In genomic region chr6:134177236-134177635, GRCh38 we compare ENCODE assay signal across 10 cellular contexts.
DNase-seq lines count a peak whose midpoint lies in the region; ATAC-seq and TF ChIP-seq lines count a peak whose summit lies in the region.
"Had no signal": no experiment of that assay in that cellular context is flagged by ENCODE, and none has a peak within 500 bp of the region (broad histone marks: within the 10 kb centered on the region; RNA-seq: fewer than 3 reads in every experiment).

No MANE protein-coding gene starts in this region.

- no peak for ATAC-seq in left lung
- no peak for ATAC-seq in GM21390 (IDR thresholded peaks at IDR 0.05; ENCODE audit: unreplicated experiment)
- no peak for ATAC-seq in HG03196 (IDR thresholded peaks at IDR 0.05; ENCODE audit: unreplicated experiment)

- H3K27ac Mint-ChIP-seq in T-helper 2 cell treated with Interferon-gamma antibody and Interleukin-4, amounts not matched to agents 5 μg/mL and 100 μg/mL, for 36 hours = no peak overlapping the region
- H3K27ac Mint-ChIP-seq in activated naive CD8-positive, alpha-beta T cell = peak overlapping the region; percentile 91

- no peaks in the 10 kb centered on the region for H3K27me3 ChIP-seq in left lung
- H3K27me3 ChIP-seq in subcutaneous abdominal adipose tissue (ENCODE audit: control insufficient read depth in 5 of 5, insufficient read depth in 4 of 5, low read length in 5 of 5) = no peaks in the 10 kb centered on the region
- H3K27me3 ChIP-seq: ovary had no signal

- intact Hi-C loops in left lung (cut with DNase I) = loop anchor here in 1 of 2 donors (5.0 to 10.0 kb wide), 3 partner anchors 338 to 550 kb away; no protein-coding TSS in a partner anchor

- DNase-seq in T-helper 2 cell treated with Interferon-gamma antibody and Interleukin-4, amounts not matched to agents 5 μg/mL and 100 μg/mL, for 36 hours (ENCODE audit: low spot score) = no peak
- DNase-seq in T-helper 2 cell (no peak), left lung (no peak), kidney glomerular epithelial cell (lab: John Stamatoyannopoulos, UW) (no peak)

- H3K4me3 ChIP-seq in left lung = peak overlapping the region in 1 of 2 donors; percentile 76
- H3K4me3 ChIP-seq in subcutaneous abdominal adipose tissue (ENCODE audit: low read depth in 1 of 5, low read length in 5 of 5) = peak overlapping the region in 3 of 5 donors; percentile 35 to 66 (median 55)

- peaks cover 7% of the 10 kb centered on the region for H3K27me3 Mint-ChIP-seq in T-helper 2 cell treated with Interferon-gamma antibody and Interleukin-4, amounts not matched to agents 5 μg/mL and 100 μg/mL, for 36 hours (ENCODE audit: low read depth)
- no peaks in the 10 kb centered on the region for H3K27me3 Mint-ChIP-seq in activated naive CD8-positive, alpha-beta T cell

- H3K27ac ChIP-seq in left lung = peak overlapping the region; percentile 99 to 100
- H3K27ac ChIP-seq in subcutaneous abdominal adipose tissue (ENCODE audit: low read depth, low read length) = peak overlapping the region; percentile 93
- H3K27ac ChIP-seq: KMS-11 had no signal

- H3K4me1 ChIP-seq in left lung = peaks cover 0 to 48% of the 10 kb centered on the region in 2 donors
- H3K4me1 ChIP-seq in subcutaneous abdominal adipose tissue (ENCODE audit: control insufficient read depth in 5 of 5, insufficient read depth in 5 of 5, low read length in 5 of 5) = peaks cover 5 to 51% (median 43%) of the 10 kb centered on the region in 5 donors

- no peak for TF ChIP-seq CTCF in left lung (IDR thresholded peaks at IDR 0.05)

- H3K4me1 Mint-ChIP-seq in T-helper 2 cell treated with Interferon-gamma antibody and Interleukin-4, amounts not matched to agents 5 μg/mL and 100 μg/mL, for 36 hours (ENCODE audit: low read depth) = peaks cover 44% of the 10 kb centered on the region
- peaks cover 50% of the 10 kb centered on the region for H3K4me1 Mint-ChIP-seq in activated naive CD8-positive, alpha-beta T cell (ENCODE audit: low read depth)

- peaks cover 16% of the 10 kb centered on the region for H3K36me3 Mint-ChIP-seq in T-helper 2 cell treated with Interferon-gamma antibody and Interleukin-4, amounts not matched to agents 5 μg/mL and 100 μg/mL, for 36 hours (ENCODE audit: low read depth)
- peaks cover 12% of the 10 kb centered on the region for H3K36me3 Mint-ChIP-seq in activated naive CD8-positive, alpha-beta T cell

- H3K9me3 ChIP-seq in left lung (no peaks in the 10 kb centered on the region), subcutaneous abdominal adipose tissue (ENCODE audit: control insufficient read depth in 5 of 5, low read length in 5 of 5) (no peaks in the 10 kb centered on the region)
- H3K9me3 ChIP-seq: ovary had no signal

- peaks cover 0 to 17% of the 10 kb centered on the region in 2 donors for H3K36me3 ChIP-seq in left lung
- peaks cover 12 to 17% (median 13%) of the 10 kb centered on the region in 5 donors for H3K36me3 ChIP-seq in subcutaneous abdominal adipose tissue (ENCODE audit: control insufficient read depth in 5 of 5, insufficient read depth in 5 of 5, low read length in 5 of 5)
- H3K36me3 ChIP-seq: ovary had no signal

- peak overlapping the region; percentile 95 for H3K4me3 Mint-ChIP-seq in T-helper 2 cell treated with Interferon-gamma antibody and Interleukin-4, amounts not matched to agents 5 μg/mL and 100 μg/mL, for 36 hours
- H3K4me3 Mint-ChIP-seq in activated naive CD8-positive, alpha-beta T cell = peak overlapping the region; percentile 96

- H3K9me3 Mint-ChIP-seq in T-helper 2 cell treated with Interferon-gamma antibody and Interleukin-4, amounts not matched to agents 5 μg/mL and 100 μg/mL, for 36 hours = no peaks in the 10 kb centered on the region
- H3K9me3 Mint-ChIP-seq in activated naive CD8-positive, alpha-beta T cell (ENCODE audit: low read depth) = no peaks in the 10 kb centered on the region

- H3K9ac ChIP-seq in subcutaneous abdominal adipose tissue (ENCODE audit: low read length in 5 of 5) = no peak overlapping the region
- H3K9ac ChIP-seq: KMS-11 had no signal
